ENCODE assay signal across 1 cellular context in the genomic region with DNA sequence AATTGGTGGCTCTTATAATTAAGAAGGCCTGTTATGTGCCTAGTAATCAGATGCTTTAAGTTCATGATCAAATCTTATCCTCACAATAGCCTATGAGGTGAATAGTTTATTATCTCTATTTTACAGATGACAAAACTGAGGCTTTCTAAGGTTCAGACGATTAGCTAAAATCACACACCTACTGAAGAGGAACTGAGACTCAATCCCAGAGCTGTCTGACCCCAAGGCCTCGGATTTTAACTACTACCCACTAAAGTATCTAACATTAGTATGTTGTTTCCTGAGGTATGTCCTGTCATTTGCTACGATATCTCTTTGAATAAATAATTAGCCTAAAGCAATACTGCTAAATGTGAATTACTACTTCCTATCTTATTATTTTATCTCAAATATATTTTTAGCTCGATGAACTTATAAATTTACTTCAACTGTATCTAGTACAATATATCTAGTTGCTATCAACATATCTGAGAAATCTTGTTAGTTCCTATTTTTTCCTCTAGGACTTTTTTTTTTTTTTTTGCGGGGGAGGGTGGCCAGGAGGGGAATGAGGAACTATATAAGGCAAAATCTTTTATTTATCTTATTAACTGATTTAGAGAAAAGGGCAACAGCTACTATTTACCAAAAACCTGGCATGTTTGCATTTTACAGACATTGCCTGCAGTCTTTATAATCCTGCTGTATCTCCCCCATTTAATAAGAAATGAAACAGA.
TF ChIP-seq lines count a peak whose summit lies in the region.

No MANE protein-coding gene starts in this region.

TF ChIP-seq in GM12878, 131 proteins besides CTCF, POLR2A, EP300 and RAD21 (continued from another document):
- TF ChIP-seq, protein P1, sequence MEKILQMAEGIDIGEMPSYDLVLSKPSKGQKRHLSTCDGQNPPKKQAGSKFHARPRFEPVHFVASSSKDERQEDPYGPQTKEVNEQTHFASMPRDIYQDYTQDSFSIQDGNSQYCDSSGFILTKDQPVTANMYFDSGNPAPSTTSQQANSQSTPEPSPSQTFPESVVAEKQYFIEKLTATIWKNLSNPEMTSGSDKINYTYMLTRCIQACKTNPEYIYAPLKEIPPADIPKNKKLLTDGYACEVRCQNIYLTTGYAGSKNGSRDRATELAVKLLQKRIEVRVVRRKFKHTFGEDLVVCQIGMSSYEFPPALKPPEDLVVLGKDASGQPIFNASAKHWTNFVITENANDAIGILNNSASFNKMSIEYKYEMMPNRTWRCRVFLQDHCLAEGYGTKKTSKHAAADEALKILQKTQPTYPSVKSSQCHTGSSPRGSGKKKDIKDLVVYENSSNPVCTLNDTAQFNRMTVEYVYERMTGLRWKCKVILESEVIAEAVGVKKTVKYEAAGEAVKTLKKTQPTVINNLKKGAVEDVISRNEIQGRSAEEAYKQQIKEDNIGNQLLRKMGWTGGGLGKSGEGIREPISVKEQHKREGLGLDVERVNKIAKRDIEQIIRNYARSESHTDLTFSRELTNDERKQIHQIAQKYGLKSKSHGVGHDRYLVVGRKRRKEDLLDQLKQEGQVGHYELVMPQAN (conservative IDR thresholded peaks at IDR 0.05), result no peak
- no peak for TF ChIP-seq ZNF274 (IDR thresholded peaks at IDR 0.05; ENCODE audit: insufficient read depth, insufficient read length)
- no peak for TF ChIP-seq CREB1 (IDR thresholded peaks at IDR 0.05; ENCODE audit: low read depth)
- TF ChIP-seq, protein P2, sequence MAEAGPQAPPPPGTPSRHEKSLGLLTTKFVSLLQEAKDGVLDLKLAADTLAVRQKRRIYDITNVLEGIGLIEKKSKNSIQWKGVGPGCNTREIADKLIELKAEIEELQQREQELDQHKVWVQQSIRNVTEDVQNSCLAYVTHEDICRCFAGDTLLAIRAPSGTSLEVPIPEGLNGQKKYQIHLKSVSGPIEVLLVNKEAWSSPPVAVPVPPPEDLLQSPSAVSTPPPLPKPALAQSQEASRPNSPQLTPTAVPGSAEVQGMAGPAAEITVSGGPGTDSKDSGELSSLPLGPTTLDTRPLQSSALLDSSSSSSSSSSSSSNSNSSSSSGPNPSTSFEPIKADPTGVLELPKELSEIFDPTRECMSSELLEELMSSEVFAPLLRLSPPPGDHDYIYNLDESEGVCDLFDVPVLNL (IDR thresholded peaks at IDR 0.05; ENCODE audit: low read depth, low read length), result no peak
- TF ChIP-seq SUPT20H (IDR thresholded peaks at IDR 0.05; ENCODE audit: borderline replicate concordance, control insufficient read depth, low read depth, low read length), result no peak
